17 cellular contexts compared by ENCODE assay signal in the genomic region with DNA sequence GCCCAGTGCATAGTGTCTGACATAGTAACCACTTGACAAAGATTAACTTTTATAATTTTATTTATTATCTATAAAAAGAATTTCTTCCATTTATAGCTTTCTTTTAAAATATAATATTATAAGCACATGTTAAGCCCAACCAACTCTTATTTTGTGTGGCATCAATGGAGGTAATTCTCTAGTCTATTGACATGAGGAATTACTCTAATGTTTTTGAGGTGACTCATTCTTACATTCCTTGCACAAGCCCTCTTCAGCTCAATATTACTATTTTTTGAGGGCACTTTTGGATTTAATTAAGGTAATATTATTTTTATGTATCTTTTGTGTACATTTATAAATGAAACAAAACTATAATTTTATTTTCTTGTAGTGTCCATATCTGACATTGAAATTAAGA. TPM values are rescaled to one million over a fixed set of nuclear protein-coding genes. Genes with fewer than 3 reads are reported as not detected.
A peak's percentile ranks its signal among the peaks of the same experiment; 100 is the strongest.
DNase-seq lines count a peak whose midpoint lies in the region; ATAC-seq and TF ChIP-seq lines count a peak whose summit lies in the region.
"Had no signal": no experiment of that assay in that cellular context is flagged by ENCODE, and none has a peak within 500 bp of the region (broad histone marks: within the 10 kb centered on the region; RNA-seq: fewer than 3 reads in every experiment).

No MANE protein-coding gene starts in this region.

- TF ChIP-seq CTCF in retinal pigment epithelial cell (conservative IDR thresholded peaks at IDR 0.05; ENCODE audit: low read depth, low read length) = no peak

- ATAC-seq in SK-N-SH treated with all-trans-retinoic acid at 6 μM for 48 hours = peak; percentile 43; the same call in 1 of the 3 replicates
- no peak for ATAC-seq in GM21390 (IDR thresholded peaks at IDR 0.05; ENCODE audit: unreplicated experiment)
- ATAC-seq in GM18868 (IDR thresholded peaks at IDR 0.05; ENCODE audit: unreplicated experiment) = no peak
- no peak for ATAC-seq in GM21529 (IDR thresholded peaks at IDR 0.05; ENCODE audit: unreplicated experiment)

- DNase-seq in M059J (ENCODE audit: low read depth) = peak; percentile 31
- peak; percentile 10 for DNase-seq in fibroblast of peridontal ligament (ENCODE audit: extremely low read depth)
- DNase-seq in retinal pigment epithelial cell (ENCODE audit: low read depth) = peak; percentile 16
- DNase-seq in activated CD4-positive, CD25-positive, alpha-beta regulatory T cell (lab: John Stamatoyannopoulos, UW) = no peak
- DNase-seq: ACHN, DMS79, KG1, NCI-H1417 treated with DMSO at 0.1 percent for 48 hours, NCI-H187 treated with DMSO at 0.1 percent for 48 hours, NCI-H2227 treated with DMSO at 0.1 percent for 48 hours, NCI-H524, NCI-H82, OCI-M1 had no signal

- H3K4me3 ChIP-seq in retinal pigment epithelial cell (ENCODE audit: low read length) = no peak overlapping the region

TF ChIP-seq in SK-N-SH treated with all-trans-retinoic acid at 6 μM for 48 hours, 23 proteins besides CTCF, POLR2A, EP300 and RAD21:
- no peak for TF ChIP-seq CSDC2 (CRISPR knock-in tag; IDR thresholded peaks at IDR 0.05)
- no peak for TF ChIP-seq SNAI2 (CRISPR knock-in tag; IDR thresholded peaks at IDR 0.05)
- no peak for TF ChIP-seq ZNF565 (CRISPR knock-in tag; conservative IDR thresholded peaks at IDR 0.05; ENCODE audit: low read depth)
- TF ChIP-seq TOX (CRISPR knock-in tag; IDR thresholded peaks at IDR 0.05; ENCODE audit: borderline replicate concordance) = no peak
- TF ChIP-seq ESRRG (CRISPR knock-in tag; IDR thresholded peaks at IDR 0.05) = no peak
- no peak for TF ChIP-seq GLIS3 (CRISPR knock-in tag; IDR thresholded peaks at IDR 0.05)

RNA-seq across cellular contexts. Expression of a gene that starts 59.6 kb away (rescaled TPM):
- 50.0 and 58.6 TPM in 2 replicates for total RNA-seq in M059J (2014; rRNA removed; shearing (Covaris generic))

RNA-seq across cellular contexts. Expression of a gene that starts 59.9 kb away (rescaled TPM):
- total RNA-seq in M059J (2014; rRNA removed; shearing (Covaris generic)) = 2.6 and 3.6 TPM in 2 replicates

Comparison
In these comparisons a context has a peak if more than half of its experiments do, and no peak if none do; other contexts are left out.
1. DNase-seq: peak in M059J (single experiment), fibroblast of peridontal ligament (single experiment) and retinal pigment epithelial cell (single experiment); none in activated CD4-positive, CD25-positive, alpha-beta regulatory T cell (0 of 4).